In genomic region chr7:44750921-44751571, GRCh38 we compare ENCODE assay signal across 7 cellular contexts. TPM values are rescaled to one million over a fixed set of nuclear protein-coding genes. Genes with fewer than 3 reads are reported as not detected.
A peak's percentile ranks its signal among the peaks of the same experiment; 100 is the strongest.
DNase-seq lines count a peak whose midpoint lies in the region; ATAC-seq and TF ChIP-seq lines count a peak whose summit lies in the region.

No MANE protein-coding gene starts in this region.

- H3K9me2 ChIP-seq in OCI-LY1 (ENCODE audit: low read depth, low read length), result no peaks in the 10 kb centered on the region

- H3K4me1 Mint-ChIP-seq in activated naive CD8-positive, alpha-beta T cell treated with anti-CD3 and anti-CD28 coated beads, Interleukin-2, amount 10 ng/mL, durations not matched to agents 7 days and 5 days, result peaks cover 31% of the 10 kb centered on the region

- ATAC-seq in GM18861 (IDR thresholded peaks at IDR 0.05; ENCODE audit: unreplicated experiment) (peak; percentile 61), HG02678 (IDR thresholded peaks at IDR 0.05; ENCODE audit: unreplicated experiment) (peak; percentile 61)
- no peak for ATAC-seq in activated naive CD8-positive, alpha-beta T cell treated with anti-CD3 and anti-CD28 coated beads, Interleukin-2, amount 10 ng/mL, durations not matched to agents 7 days and 5 days (ENCODE audit: low read depth)

- H4K20me1 ChIP-seq in OCI-LY1 (ENCODE audit: insufficient read depth, low read length) (no peaks in the 10 kb centered on the region), smooth muscle cell (ENCODE audit: low read depth) (peaks cover 57% of the 10 kb centered on the region)

- 57% methylated on average over 6 of the region's 6 CpGs for WGBS in smooth muscle cell (ENCODE audit: low lambda C conversion rate)

- DNase-seq in activated naive CD8-positive, alpha-beta T cell treated with anti-CD3 and anti-CD28 coated beads, Interleukin-2, amount 10 ng/mL, durations not matched to agents 7 days and 5 days, result no peak
- DNase-seq in smooth muscle cell (lab: John Stamatoyannopoulos, UW; ENCODE audit: unreplicated experiment) (no peak), NCI-H2227 treated with DMSO at 0.1 percent for 48 hours (lab: John Stamatoyannopoulos, UW) (no peak), NCI-H2029 (lab: John Stamatoyannopoulos, UW) (no peak)

- no peaks in the 10 kb centered on the region for H3K27me3 Mint-ChIP-seq in activated naive CD8-positive, alpha-beta T cell treated with anti-CD3 and anti-CD28 coated beads, Interleukin-2, amount 10 ng/mL, durations not matched to agents 7 days and 5 days

- H3F3A ChIP-seq in OCI-LY1 (ENCODE audit: insufficient read depth, low read length) (no peaks in the 10 kb centered on the region), smooth muscle cell (ENCODE audit: low read depth) (no peaks in the 10 kb centered on the region)

- H3K27ac Mint-ChIP-seq in activated naive CD8-positive, alpha-beta T cell treated with anti-CD3 and anti-CD28 coated beads, Interleukin-2, amount 10 ng/mL, durations not matched to agents 7 days and 5 days, result peak overlapping the region; percentile 85

- H3K36me3 ChIP-seq in OCI-LY1 (ENCODE audit: insufficient read depth, low read length), result peaks cover 1% of the 10 kb centered on the region; the same call in 1 of the 2 replicates
- H3K36me3 ChIP-seq in smooth muscle cell (ENCODE audit: low read depth), result no peaks in the 10 kb centered on the region

- H2AFZ ChIP-seq in OCI-LY1 (ENCODE audit: low read length) (no peak overlapping the region), smooth muscle cell (ENCODE audit: low read depth) (no peak overlapping the region)

- no peak for TF ChIP-seq CTCF in OCI-LY1 (IDR thresholded peaks at IDR 0.05; ENCODE audit: low read length)
- no peak for TF ChIP-seq CTCF in smooth muscle cell (IDR thresholded peaks at IDR 0.05; ENCODE audit: borderline replicate concordance, insufficient read depth, poor library complexity, severe bottlenecking)

- H3K9ac ChIP-seq in OCI-LY1 (ENCODE audit: low read length) (peak overlapping the region; percentile 28; the same call in 1 of the 2 replicates), smooth muscle cell (ENCODE audit: low read depth) (peak overlapping the region; percentile 19)

- H3K27me3 ChIP-seq in OCI-LY1 (ENCODE audit: insufficient read depth, low read length) (no peaks in the 10 kb centered on the region), smooth muscle cell (ENCODE audit: low read depth) (no peaks in the 10 kb centered on the region)

- H3K79me2 ChIP-seq in OCI-LY1 (ENCODE audit: insufficient read depth, low read length) (peaks cover 18% of the 10 kb centered on the region; the same call in 1 of the 2 replicates), smooth muscle cell (ENCODE audit: low read depth) (peaks cover 48% of the 10 kb centered on the region)

- peak overlapping the region; percentile 76 for H3K27ac ChIP-seq in OCI-LY1 (ENCODE audit: low read depth, low read length, poor library complexity, severe bottlenecking)
- peak overlapping the region; percentile 61 for H3K27ac ChIP-seq in smooth muscle cell (ENCODE audit: low read depth)

- H3K9me3 ChIP-seq in OCI-LY1 (ENCODE audit: low read length) (no peaks in the 10 kb centered on the region), smooth muscle cell (replicated peaks; ENCODE audit: low read depth) (no peaks in the 10 kb centered on the region)

- peaks cover 5% of the 10 kb centered on the region for H3K36me3 Mint-ChIP-seq in activated naive CD8-positive, alpha-beta T cell treated with anti-CD3 and anti-CD28 coated beads, Interleukin-2, amount 10 ng/mL, durations not matched to agents 7 days and 5 days

- peak overlapping the region; percentile 83 for H3K4me3 Mint-ChIP-seq in activated naive CD8-positive, alpha-beta T cell treated with anti-CD3 and anti-CD28 coated beads, Interleukin-2, amount 10 ng/mL, durations not matched to agents 7 days and 5 days

- H3K4me2 ChIP-seq in OCI-LY1 (ENCODE audit: low read length), result peak overlapping the region; percentile 78
- H3K4me2 ChIP-seq in smooth muscle cell, result peak overlapping the region; percentile 18

- peak overlapping the region; percentile 85 for H3K4me3 ChIP-seq in OCI-LY1 (ENCODE audit: low read depth, low read length, poor library complexity, severe bottlenecking)
- H3K4me3 ChIP-seq in smooth muscle cell, result no peak overlapping the region

- H3K4me1 ChIP-seq in OCI-LY1 (ENCODE audit: insufficient read depth, low read length, severe bottlenecking) (peaks cover 43% of the 10 kb centered on the region), smooth muscle cell (ENCODE audit: low read depth) (peaks cover 13% of the 10 kb centered on the region)

- POLR2A ChIA-PET in activated naive CD8-positive, alpha-beta T cell treated with anti-CD3 and anti-CD28 coated beads, Interleukin-2, amount 10 ng/mL, durations not matched to agents 7 days and 5 days (lab: Charles Lee), result interaction anchor here (0.9 to 3.6 kb wide), 7 partner anchors 18 to 169 kb away, joined by 3 to 25 read pairs (median 5); partner anchors contain the start of genes H2AZ2, OGDH and TMED4

- no peaks in the 10 kb centered on the region for H3K9me3 Mint-ChIP-seq in activated naive CD8-positive, alpha-beta T cell treated with anti-CD3 and anti-CD28 coated beads, Interleukin-2, amount 10 ng/mL, durations not matched to agents 7 days and 5 days

RNA-seq across cellular contexts. Expression of gene ZMIZ2, which starts 2.4 kb away (rescaled TPM):
- total RNA-seq in activated naive CD8-positive, alpha-beta T cell treated with anti-CD3 and anti-CD28 coated beads, Interleukin-2, amount 10 ng/mL, durations not matched to agents 7 days and 5 days, result 100 to 1,000 TPM; 120 to 124 TPM
- total RNA-seq in smooth muscle cell, result 5.7 and 8.8 TPM in 2 replicates
- polyA plus RNA-seq in smooth muscle cell, result 17.2 and 34.8 TPM in 2 replicates

RNA-seq across cellular contexts. Expression of gene PPIA, which starts 45.4 kb away (rescaled TPM):
- total RNA-seq in activated naive CD8-positive, alpha-beta T cell treated with anti-CD3 and anti-CD28 coated beads, Interleukin-2, amount 10 ng/mL, durations not matched to agents 7 days and 5 days, result 1,000 to 10,000 TPM; 1,658 to 1,692 TPM
- 3,153 and 3,434 TPM in 2 replicates for total RNA-seq in smooth muscle cell
- polyA plus RNA-seq in smooth muscle cell, result 2,853 and 2,990 TPM in 2 replicates

Comparison
In these comparisons a context has a peak if more than half of its experiments do, and no peak if none do; other contexts are left out.
1. RNA of gene ZMIZ2, which starts 2.4 kb away (total RNA-seq): 120 to 124 TPM in activated naive CD8-positive, alpha-beta T cell treated with anti-CD3 and anti-CD28 coated beads, Interleukin-2, amount 10 ng/mL, durations not matched to agents 7 days and 5 days; 5.7 to 8.8 TPM in smooth muscle cell; every median in the first group is over 10 times any median in the second.